In genomic region chr4:25859429-25860148, GRCh38 we compare ENCODE assay signal across 9 cellular contexts. TPM values are rescaled to one million over a fixed set of nuclear protein-coding genes. Genes with fewer than 3 reads are reported as not detected.
DNase-seq lines count a peak whose midpoint lies in the region; ATAC-seq, FAIRE-seq and TF ChIP-seq lines count a peak whose summit lies in the region.
"Had no signal": no experiment of that assay in that cellular context is flagged by ENCODE, and none has a peak within 500 bp of the region (broad histone marks: within the 10 kb centered on the region; RNA-seq: fewer than 3 reads in every experiment).

No MANE protein-coding gene starts in this region.

- H3K27me3 ChIP-seq in muscle layer of duodenum (ENCODE audit: low read depth, low read length) = no peaks in the 10 kb centered on the region

- POLR2A ChIA-PET in A549 (lab: Yijun Ruan, JAX) (no interaction called here), WTC11 (lab: Charles Lee) (no interaction called here)

- H3K9me3 ChIP-seq in A549 (no peaks in the 10 kb centered on the region), T-helper 17 cell (ENCODE audit: control insufficient read depth, low read length, poor library complexity, severe bottlenecking) (no peaks in the 10 kb centered on the region), muscle layer of duodenum (ENCODE audit: control insufficient read depth in 1 of 2, low read length in 2 of 2) (no peaks in the 10 kb centered on the region)

- TF ChIP-seq RAD21 in A549 (conservative IDR thresholded peaks at IDR 0.05 in 1 of 2, IDR thresholded peaks at IDR 0.05 in 1 of 2) = no peak

- no peaks in the 10 kb centered on the region for H3K27me3 Mint-ChIP-seq in T-helper 17 cell
- peaks cover 5% of the 10 kb centered on the region for H3K27me3 Mint-ChIP-seq in WTC11 (ENCODE audit: low read depth)

- no peak for ATAC-seq in A549
- ATAC-seq in GM18517 (IDR thresholded peaks at IDR 0.05; ENCODE audit: unreplicated experiment) = peak; percentile 56
- peak; percentile 47 for ATAC-seq in HG03097 (IDR thresholded peaks at IDR 0.05; ENCODE audit: low FRiP score, unreplicated experiment)
- peak; percentile 78 for ATAC-seq in T-helper 17 cell
- no peak for ATAC-seq in WTC11

- no peak for TF ChIP-seq CTCF in A549 (IDR thresholded peaks at IDR 0.05)
- no peak for TF ChIP-seq CTCF in WTC11 (IDR thresholded peaks at IDR 0.05)

- peak overlapping the region; percentile 28; the same call in 1 of the 3 replicates for H3K4me2 ChIP-seq in A549

- 92% methylated on average over 6 of the region's 6 CpGs for WGBS in A549 (ENCODE audit: missing lambda C conversion rate)

- H3K27ac Mint-ChIP-seq in T-helper 17 cell (peak overlapping the region; percentile 99), WTC11 (no peak overlapping the region)

- H3K27ac ChIP-seq in A549 = 0 out of 6 replicates have a peak overlapping the region, but pooled peaks of 1 of the 2 experiments have one; percentile 8
- H3K27ac ChIP-seq in muscle layer of duodenum (ENCODE audit: low read length) = peak overlapping the region; percentile 40

- no peak for FAIRE-seq in A549 (lab: Jason Lieb, UNC)

- H3K4me1 ChIP-seq in A549 (peaks cover 18% of the 10 kb centered on the region; the same call in 2 of the 3 replicates), muscle layer of duodenum (ENCODE audit: control insufficient read depth in 1 of 2, insufficient read depth in 2 of 2, low read length in 2 of 2) (peaks cover 7 to 15% of the 10 kb centered on the region in 2 donors)

- peak overlapping the region; percentile 87 for H3K4me3 Mint-ChIP-seq in T-helper 17 cell
- H3K4me3 Mint-ChIP-seq in WTC11 = no peak overlapping the region

- H3K4me3 ChIP-seq in A549 (no peak overlapping the region), muscle layer of duodenum (ENCODE audit: low read depth in 1 of 2, low read length in 2 of 2) (no peak overlapping the region)

- TF ChIP-seq EP300 in A549 (IDR thresholded peaks at IDR 0.05) = no peak

- CTCF ChIA-PET in A549 (lab: Yijun Ruan, JAX) = interaction anchor here (1.3 kb wide), 1 partner anchor 18 kb away, joined by 4 read pairs; no protein-coding TSS in a partner anchor
- CTCF ChIA-PET in WTC11 (lab: Charles Lee) = interaction anchor here (0.7 to 1.3 kb wide), 3 partner anchors 17 to 134 kb away, joined by 3 to 4 read pairs (median 3); partner anchors contain the start of gene SMIM20

- H3K36me3 ChIP-seq in muscle layer of duodenum (ENCODE audit: control insufficient read depth in 1 of 2, insufficient read depth in 2 of 2, low read length in 2 of 2) = no peaks in the 10 kb centered on the region

- H3K36me3 Mint-ChIP-seq in T-helper 17 cell (ENCODE audit: low read depth) (peaks cover 5% of the 10 kb centered on the region), WTC11 (no peaks in the 10 kb centered on the region)

- peaks cover 55% of the 10 kb centered on the region for H3K4me1 Mint-ChIP-seq in T-helper 17 cell
- peaks cover 31% of the 10 kb centered on the region for H3K4me1 Mint-ChIP-seq in WTC11

- no peaks in the 10 kb centered on the region for H3K9me3 Mint-ChIP-seq in WTC11

- DNase-seq in A549 (ENCODE audit: low read depth in 1 of 2, low spot score in 1 of 2) = no peak
- DNase-seq in T-helper 17 cell = peak in 1 of 3 donors; percentile 23
- no peak for DNase-seq in RKO (ENCODE audit: low spot score)
- DNase-seq in WTC11 (ENCODE audit: low spot score) = no peak
- DNase-seq in SW 1271 (lab: John Stamatoyannopoulos, UW) = no peak
- DNase-seq: right cardiac atrium had no signal

- TF ChIP-seq POLR2A in A549 (IDR thresholded peaks at IDR 0.05; ENCODE audit: low read length) = no peak

TF ChIP-seq in A549, 52 proteins besides CTCF, POLR2A, EP300 and RAD21 (continues in another document):
- no peak for TF ChIP-seq HOXB13 (CRISPR knock-in tag; IDR thresholded peaks at IDR 0.05; ENCODE audit: low read depth)
- no peak for TF ChIP-seq RNF2 (IDR thresholded peaks at IDR 0.05; ENCODE audit: borderline replicate concordance, low read depth)
- TF ChIP-seq HES2 (IDR thresholded peaks at IDR 0.05) = no peak
- TF ChIP-seq JUN (IDR thresholded peaks at IDR 0.05) = no peak
- no peak for TF ChIP-seq CBX2 (IDR thresholded peaks at IDR 0.05; ENCODE audit: borderline replicate concordance, low read depth)
- TF ChIP-seq ELK1 (IDR thresholded peaks at IDR 0.05; ENCODE audit: low read depth, low read length) = no peak
- no peak for TF ChIP-seq PBX3 (IDR thresholded peaks at IDR 0.05)

TF ChIP-seq in WTC11, 78 proteins besides CTCF, POLR2A, EP300 and RAD21:
- TF ChIP-seq KAT7 (CRISPR knock-in tag; IDR thresholded peaks at IDR 0.05; ENCODE audit: borderline replicate concordance) = no peak
- TF ChIP-seq ZNF425 (CRISPR knock-in tag; conservative IDR thresholded peaks at IDR 0.05) = no peak
- no peak for TF ChIP-seq ATF3 (CRISPR knock-in tag; conservative IDR thresholded peaks at IDR 0.05)
- TF ChIP-seq ZNF138 (CRISPR knock-in tag; conservative IDR thresholded peaks at IDR 0.05) = no peak
- TF ChIP-seq ETV6 (CRISPR knock-in tag; IDR thresholded peaks at IDR 0.05) = no peak
- no peak for TF ChIP-seq IRF2 (CRISPR knock-in tag; IDR thresholded peaks at IDR 0.05; ENCODE audit: borderline replicate concordance, low read depth)
- no peak for TF ChIP-seq RELA (CRISPR knock-in tag; IDR thresholded peaks at IDR 0.05; ENCODE audit: borderline replicate concordance)

RNA-seq across cellular contexts. Expression of gene SEL1L3, which starts 3.2 kb away (rescaled TPM):
- polyA plus RNA-seq in A549 (2011; rRNA removed) (27.0 and 57.4 TPM in 2 replicates), A549 (2017; fragmentation: RNase III; extraction: RNeasy Plus Mini Kit Qiagen cat#74134 plus additional on column Dnase treatment) (24.5 to 26.1 TPM (median 25.1 TPM) in 3 replicates)
- 5.0 and 8.5 TPM in 2 replicates for polyA plus RNA-seq in A549 (2012; cell fraction: cytosol; rRNA removed)
- 5.9 and 6.6 TPM in 2 replicates for polyA plus RNA-seq in A549 (2012; cell fraction: nucleus; rRNA removed)
- polyA minus RNA-seq in A549 (2011; rRNA and poly(A)+ RNA removed) = 27.6 and 42.3 TPM in 2 replicates
- total RNA-seq in T-helper 17 cell (10 to 100 TPM; 56.5 to 59.0 TPM), WTC11 (2021) (31.5 to 36.3 TPM (median 35.1 TPM) in 3 replicates)

RNA-seq across cellular contexts. Expression of gene SMIM20, which starts 54.4 kb away (rescaled TPM):
- polyA plus RNA-seq in A549 (2011; rRNA removed) = 37.3 and 50.5 TPM in 2 replicates
- 20.8 and 20.9 TPM in 2 replicates for polyA plus RNA-seq in A549 (2012; cell fraction: cytosol; rRNA removed)
- 4.7 and 5.6 TPM in 2 replicates for polyA plus RNA-seq in A549 (2012; cell fraction: nucleus; rRNA removed)
- polyA plus RNA-seq in A549 (2017; fragmentation: RNase III; extraction: RNeasy Plus Mini Kit Qiagen cat#74134 plus additional on column Dnase treatment) = 32.2 to 35.8 TPM (median 32.9 TPM) in 3 replicates
- 2.7 TPM in 2 replicates for polyA minus RNA-seq in A549 (2011; rRNA and poly(A)+ RNA removed)
- 10 to 100 TPM; 11.0 to 12.5 TPM for total RNA-seq in T-helper 17 cell
- 39.4 to 48.5 TPM (median 45.3 TPM) in 3 replicates for total RNA-seq in WTC11 (2021)

Comparison
In these comparisons a context has a peak if more than half of its experiments do, and no peak if none do; other contexts are left out.
1. ATAC-seq: peak in GM18517 (single experiment), HG03097 (single experiment) and T-helper 17 cell (single experiment); none in A549 (0 of 2) and WTC11 (single experiment).